8 cellular contexts compared by ENCODE assay signal in genomic region chr21:36135391-36136094, GRCh38. TPM values are rescaled to one million over a fixed set of nuclear protein-coding genes. Genes with fewer than 3 reads are reported as not detected.
A peak's percentile ranks its signal among the peaks of the same experiment; 100 is the strongest.
DNase-seq lines count a peak whose midpoint lies in the region; ATAC-seq, FAIRE-seq and TF ChIP-seq lines count a peak whose summit lies in the region.

No MANE protein-coding gene starts in this region.

- TF ChIP-seq POLR2A in spleen (IDR thresholded peaks at IDR 0.05) = no peak

- peaks cover 4% of the 10 kb centered on the region for H3K36me3 Mint-ChIP-seq in activated CD4-positive, alpha-beta T cell treated with anti-CD3 and anti-CD28 coated beads for 36 hours (ENCODE audit: low read depth)

- peak overlapping the region; percentile 60 for H3K4me3 ChIP-seq in A673 (ENCODE audit: low read depth, low read length, poor library complexity, severe bottlenecking)
- peak overlapping the region; percentile 71 for H3K4me3 ChIP-seq in choroid plexus epithelial cell (ENCODE audit: low read depth, low read length)
- peak overlapping the region; percentile 75 to 79 for H3K4me3 ChIP-seq in kidney (ENCODE audit: low read length in 2 of 2)
- H3K4me3 ChIP-seq in spleen = peak overlapping the region; percentile 54 to 85 (median 75)

- H3K4me1 Mint-ChIP-seq in activated CD4-positive, alpha-beta T cell treated with anti-CD3 and anti-CD28 coated beads for 36 hours = peaks cover 22% of the 10 kb centered on the region

- H3K4me1 ChIP-seq in A673 (ENCODE audit: insufficient read depth, low read length, poor library complexity, severe bottlenecking) (peaks cover 15% of the 10 kb centered on the region), kidney (ENCODE audit: control insufficient read depth in 1 of 2, insufficient read depth in 1 of 2, low read depth in 1 of 2, low read length in 2 of 2) (peaks cover 0 to 7% of the 10 kb centered on the region in 2 donors), spleen (peaks cover 13 to 44% (median 30%) of the 10 kb centered on the region in 6 donors)

- 0 to 1% (median 0%) methylated on average over 21 to 60 of the region's 60 CpGs for WGBS in spleen, 5 donors

- H3K9me3 ChIP-seq in A673 (ENCODE audit: low read depth, low read length, poor library complexity, severe bottlenecking) (no peaks in the 10 kb centered on the region), kidney (ENCODE audit: control insufficient read depth in 1 of 2, low read length in 2 of 2) (no peaks in the 10 kb centered on the region), spleen (no peaks in the 10 kb centered on the region)

- FAIRE-seq in kidney (lab: Jason Lieb, UNC) = no peak

- TF ChIP-seq CTCF in A673 (conservative IDR thresholded peaks at IDR 0.05; ENCODE audit: low read depth, low read length) = no peak
- no peak for TF ChIP-seq CTCF in choroid plexus epithelial cell (conservative IDR thresholded peaks at IDR 0.05; ENCODE audit: low read depth, low read length)
- TF ChIP-seq CTCF in kidney (IDR thresholded peaks at IDR 0.05; ENCODE audit: borderline replicate concordance, extremely low read depth, insufficient read depth) = no peak
- no peak for TF ChIP-seq CTCF in spleen (IDR thresholded peaks at IDR 0.05 in 8 of 11, conservative IDR thresholded peaks at IDR 0.05 in 3 of 11)

- no peaks in the 10 kb centered on the region for H3K36me3 ChIP-seq in A673 (ENCODE audit: insufficient read depth, low read length, poor library complexity, severe bottlenecking)
- no peaks in the 10 kb centered on the region for H3K36me3 ChIP-seq in kidney (ENCODE audit: control insufficient read depth in 1 of 2, insufficient read depth in 2 of 2, low read length in 2 of 2)
- no peaks in the 10 kb centered on the region for H3K36me3 ChIP-seq in spleen

- H3K27ac Mint-ChIP-seq in activated CD4-positive, alpha-beta T cell treated with anti-CD3 and anti-CD28 coated beads for 36 hours = peak overlapping the region; percentile 78

- intact Hi-C loops in A673 (cut with micrococcal nuclease; ENCODE audit: unreplicated experiment) = loop anchor here (5.0 kb wide), 1 partner anchor 792 kb away; no protein-coding TSS in a partner anchor
- intact Hi-C loops in activated CD4-positive, alpha-beta T cell treated with anti-CD3 and anti-CD28 coated beads for 36 hours (cut with DNase I, micrococcal nuclease) = loop anchor here (1.0 to 10.0 kb wide), 4 partner anchors 21 to 1201 kb away; partner anchors contain the start of genes DOP1B (in 2 of the 2), MORC3 (in 1 of the 2) and SETD4 (in 1 of the 2)
- intact Hi-C loops in kidney (cut with DNase I) = no loop called here
- intact Hi-C loops in spleen (cut with DNase I; ENCODE audit: low total_unique reads) = no loop called here

- peak; percentile 94 for DNase-seq in A673 (ENCODE audit: low spot score)
- peak; percentile 47 for DNase-seq in NCI-H2196 (lab: John Stamatoyannopoulos, UW; ENCODE audit: unreplicated experiment)
- DNase-seq in activated CD4-positive, alpha-beta T cell treated with anti-CD3 and anti-CD28 coated beads for 36 hours = peak; percentile 78
- DNase-seq in choroid plexus epithelial cell (ENCODE audit: low read depth) = peak; percentile 80
- DNase-seq in kidney = peak; percentile 87
- DNase-seq in spleen = peak; percentile 88
- DNase-seq in SKM-1 (lab: John Stamatoyannopoulos, UW; ENCODE audit: unreplicated experiment) = no peak

- no peaks in the 10 kb centered on the region for H3K9me3 Mint-ChIP-seq in activated CD4-positive, alpha-beta T cell treated with anti-CD3 and anti-CD28 coated beads for 36 hours (ENCODE audit: low read depth)

- H3K27me3 Mint-ChIP-seq in activated CD4-positive, alpha-beta T cell treated with anti-CD3 and anti-CD28 coated beads for 36 hours = no peaks in the 10 kb centered on the region

- H3K9ac ChIP-seq in kidney (ENCODE audit: low read length in 2 of 2) = peak overlapping the region; percentile 8 to 61

- H3K27me3 ChIP-seq in A673 (replicated peaks; ENCODE audit: insufficient read depth, low read depth, low read length, poor library complexity) (no peaks in the 10 kb centered on the region), spleen (replicated peaks in 1 of 7) (peaks cover 0 to 36% (median 7%) of the 10 kb centered on the region in 7 donors)

- no TSS peak for BruUV-seq in A673 (replicated peaks; lab: Mats Ljungman, UMichigan)

- POLR2A ChIA-PET in A673 (lab: Charles Lee; ENCODE audit: low non-redundant PET) = no interaction called here
- POLR2A ChIA-PET in activated CD4-positive, alpha-beta T cell treated with anti-CD3 and anti-CD28 coated beads for 36 hours (lab: Charles Lee) = interaction anchor here (0.8 kb wide), 1 partner anchor 174 kb away, joined by 4 read pairs; no protein-coding TSS in a partner anchor

- H3K27ac ChIP-seq in A673 (ENCODE audit: low read depth, low read length, poor library complexity, severe bottlenecking) = peak overlapping the region; percentile 76
- H3K27ac ChIP-seq in kidney (ENCODE audit: low read depth in 2 of 2, low read length in 2 of 2) = peak overlapping the region; percentile 63 to 68
- peak overlapping the region; percentile 66 to 87 (median 84) for H3K27ac ChIP-seq in spleen

- CTCF ChIA-PET in A673 (lab: Charles Lee) = interaction anchor here (1.1 kb wide), 1 partner anchor 10 kb away, joined by 3 read pairs; no protein-coding TSS in a partner anchor
- CTCF ChIA-PET in activated CD4-positive, alpha-beta T cell treated with anti-CD3 and anti-CD28 coated beads for 36 hours (lab: Charles Lee) = interaction anchor here (0.6 to 2.0 kb wide), 7 partner anchors 14 to 195 kb away, joined by 3 to 10 read pairs (median 3); no protein-coding TSS in a partner anchor

- peak; percentile 49 for ATAC-seq in GM21381 (IDR thresholded peaks at IDR 0.05; ENCODE audit: unreplicated experiment)
- peak; percentile 73 for ATAC-seq in activated CD4-positive, alpha-beta T cell treated with anti-CD3 and anti-CD28 coated beads for 36 hours

- peak overlapping the region; percentile 87 for H3K4me3 Mint-ChIP-seq in activated CD4-positive, alpha-beta T cell treated with anti-CD3 and anti-CD28 coated beads for 36 hours

RNA-seq across cellular contexts. Expression of gene CBR3, which starts 0.7 kb away (rescaled TPM):
- total RNA-seq in A673 (2021) (12.3 and 15.5 TPM in 2 replicates), kidney (2.6 TPM), spleen (1 to 10 TPM; 1.4 to 3.4 (median 2.9) TPM)
- total RNA-seq in activated CD4-positive, alpha-beta T cell treated with anti-CD3 and anti-CD28 coated beads for 36 hours = 10 to 100 TPM; 12.5 to 16.8 TPM
- polyA plus RNA-seq in kidney (ENCODE audit: insufficient read depth, low read depth, low replicate concordance) (5.9 TPM), spleen (1 to 10 TPM; 1.7 to 4.5 (median 4.0) TPM)

RNA-seq across cellular contexts. Expression of gene DOP1B, which starts 21.1 kb away (rescaled TPM):
- 16.2 and 16.5 TPM in 2 replicates for total RNA-seq in A673 (2021)
- total RNA-seq in activated CD4-positive, alpha-beta T cell treated with anti-CD3 and anti-CD28 coated beads for 36 hours = 10 to 100 TPM; 15.0 to 19.0 TPM
- total RNA-seq in kidney = 19.2 TPM
- 1.2 TPM for polyA plus RNA-seq in kidney (ENCODE audit: insufficient read depth, low read depth, low replicate concordance)
- total RNA-seq in spleen = 10 to 100 TPM; 20.8 to 29.2 (median 23.3) TPM
- 1 to 10 TPM; 2.9 to 4.9 (median 3.1) TPM for polyA plus RNA-seq in spleen

Comparison
In these comparisons a context has a peak if more than half of its experiments do, and no peak if none do; other contexts are left out.
1. intact Hi-C loops: an anchor here in A673 (5.0 kb wide) and activated CD4-positive, alpha-beta T cell treated with anti-CD3 and anti-CD28 coated beads for 36 hours (1.0 to 10.0 kb wide); none called in kidney and spleen.